ENCODE assay signal across 19 cellular contexts in genomic region chr2:179201884-179202283, GRCh38.
A peak's percentile ranks its signal among the peaks of the same experiment; 100 is the strongest.
DNase-seq lines count a peak whose midpoint lies in the region; ATAC-seq, FAIRE-seq and TF ChIP-seq lines count a peak whose summit lies in the region.
"Had no signal": no experiment of that assay in that cellular context is flagged by ENCODE, and none has a peak within 500 bp of the region (broad histone marks: within the 10 kb centered on the region; RNA-seq: fewer than 3 reads in every experiment).

No MANE protein-coding gene starts in this region.

- DNase-seq in A673 (ENCODE audit: low spot score) (peak; percentile 10), HCT116 (ENCODE audit: low read depth, low spot score) (peak; percentile 8), OCI-M1 (lab: John Stamatoyannopoulos, UW) (peak; percentile 49), fibroblast of pulmonary artery (ENCODE audit: low read depth) (peak; percentile 33), Karpas-422 (no peak), COLO668 (lab: John Stamatoyannopoulos, UW; ENCODE audit: unreplicated experiment) (no peak), H54 (ENCODE audit: insufficient read length, low spot score) (no peak)
- DNase-seq: activated CD4-positive, CD25-positive, alpha-beta regulatory T cell treated with anti-CD3 and anti-CD28 coated beads, Interleukin-2, amount 50 U/mL, for 72 hours; H9; NCI-H187 treated with DMSO at 0.1 percent for 48 hours; NCI-H524 treated with DMSO at 0.1 percent for 48 hours; SK-N-SH; stimulated activated CD4-positive, alpha-beta T cell treated with anti-CD3 and anti-CD28 coated beads, Interleukin-2, amount 100 ng/mL, for 48 hours; stomach; T-helper 9 cell had no signal

- H3K9me3 ChIP-seq in A673 (ENCODE audit: low read depth, low read length, poor library complexity, severe bottlenecking) = no peaks in the 10 kb centered on the region
- H3K9me3 ChIP-seq in HCT116 (ENCODE audit: control insufficient read depth in 1 of 2, insufficient read depth in 1 of 2, low read depth in 1 of 2, low read length in 2 of 2) = 0 out of 4 replicates have a peak, but pooled peaks cover 0 to 3% of the 10 kb centered on the region in 2 experiments
- H3K9me3 ChIP-seq in Karpas-422 (ENCODE audit: low read length) = no peaks in the 10 kb centered on the region
- H3K9me3 ChIP-seq: stomach had no signal

- H3K9ac ChIP-seq in HCT116 (ENCODE audit: low read length) (no peak overlapping the region), Karpas-422 (ENCODE audit: low read length) (no peak overlapping the region)
- H3K9ac ChIP-seq: SK-N-SH had no signal

- no peak for TF ChIP-seq CTCF in A673 (conservative IDR thresholded peaks at IDR 0.05; ENCODE audit: low read depth, low read length)
- no peak for TF ChIP-seq CTCF in HCT116 (IDR thresholded peaks at IDR 0.05 in 2 of 3, conservative IDR thresholded peaks at IDR 0.05 in 1 of 3; ENCODE audit: borderline replicate concordance in 1 of 3, insufficient read depth in 1 of 3, low read depth in 2 of 3, low read length in 2 of 3)
- TF ChIP-seq CTCF in fibroblast of pulmonary artery (IDR thresholded peaks at IDR 0.05; ENCODE audit: low read length, missing control alignments) = no peak

- BruUV-seq in A673 (replicated peaks; lab: Mats Ljungman, UMichigan) (no TSS peak), HCT116 (replicated peaks; lab: Mats Ljungman, UMichigan) (no TSS peak)

- CTCF ChIA-PET in A673 (lab: Charles Lee) = no interaction called here
- CTCF ChIA-PET in HCT116 (lab: Charles Lee) = no interaction called here

- H3K27me3 ChIP-seq in A673 (replicated peaks; ENCODE audit: insufficient read depth, low read depth, low read length, poor library complexity) (no peaks in the 10 kb centered on the region), HCT116 (ENCODE audit: insufficient read depth, low read length) (no peaks in the 10 kb centered on the region), Karpas-422 (ENCODE audit: low read length) (no peaks in the 10 kb centered on the region)
- H3K27me3 ChIP-seq: cardiac muscle cell, stomach had no signal

- no peaks in the 10 kb centered on the region for H3K4me1 ChIP-seq in A673 (ENCODE audit: insufficient read depth, low read length, poor library complexity, severe bottlenecking)
- no peaks in the 10 kb centered on the region for H3K4me1 ChIP-seq in HCT116 (ENCODE audit: control insufficient read depth in 1 of 2, insufficient read depth in 2 of 2, low read length in 2 of 2)
- no peaks in the 10 kb centered on the region for H3K4me1 ChIP-seq in Karpas-422 (ENCODE audit: low read length)

- H3K9me2 ChIP-seq in HCT116 (ENCODE audit: insufficient read depth) = no peaks in the 10 kb centered on the region
- H3K9me2 ChIP-seq in Karpas-422 (replicated peaks; ENCODE audit: insufficient read depth, low read length) = no peaks in the 10 kb centered on the region
- H3K9me2 ChIP-seq: SK-N-SH had no signal

- H3K4me3 ChIP-seq in A673 (ENCODE audit: low read depth, low read length, poor library complexity, severe bottlenecking) (no peak overlapping the region), HCT116 (replicated peaks in 1 of 2; ENCODE audit: low read depth in 1 of 2, low read length in 2 of 2) (no peak overlapping the region), fibroblast of pulmonary artery (replicated peaks; ENCODE audit: low read depth, low read length) (no peak overlapping the region), Karpas-422 (ENCODE audit: low read length) (no peak overlapping the region)
- H3K4me3 ChIP-seq: cardiac muscle cell, stomach had no signal

- H3K36me3 ChIP-seq in A673 (ENCODE audit: insufficient read depth, low read length, poor library complexity, severe bottlenecking) = no peaks in the 10 kb centered on the region
- no peaks in the 10 kb centered on the region for H3K36me3 ChIP-seq in HCT116 (ENCODE audit: control insufficient read depth in 1 of 2, insufficient read depth in 2 of 2, low read length in 2 of 2)
- no peaks in the 10 kb centered on the region for H3K36me3 ChIP-seq in Karpas-422 (ENCODE audit: insufficient read depth, low read length)
- H3K36me3 ChIP-seq: cardiac muscle cell, stomach had no signal

- intact Hi-C loops in A673 (cut with micrococcal nuclease; ENCODE audit: unreplicated experiment) (no loop called here), HCT116 (cut with micrococcal nuclease) (no loop called here)

- H4K20me1 ChIP-seq in HCT116 (ENCODE audit: insufficient read depth) (no peaks in the 10 kb centered on the region), Karpas-422 (ENCODE audit: insufficient read depth, low read depth, low read length) (no peaks in the 10 kb centered on the region)

- TF ChIP-seq POLR2A in HCT116 (IDR thresholded peaks at IDR 0.05; ENCODE audit: borderline replicate concordance, extremely low read depth, insufficient read depth, insufficient read length) = no peak
- TF ChIP-seq POLR2A in H54 (IDR thresholded peaks at IDR 0.05; ENCODE audit: low read depth, low read length) = no peak

- H3K79me2 ChIP-seq in HCT116 (ENCODE audit: insufficient read depth, low read length) (no peaks in the 10 kb centered on the region), Karpas-422 (ENCODE audit: low read length) (no peaks in the 10 kb centered on the region)

- TF ChIP-seq RAD21 in HCT116 (IDR thresholded peaks at IDR 0.05; ENCODE audit: low read depth) = no peak

- RAD21 ChIA-PET in HCT116 (lab: Charles Lee; ENCODE audit: low non-redundant PET in 1 of 2, low total read pairs in 2 of 2, uncharacterized antibody in 2 of 2, unreplicated experiment in 2 of 2) = no interaction called here

- FAIRE-seq in H54 (lab: Jason Lieb, UNC) = no peak
- FAIRE-seq: GM19239 had no signal

- no peak overlapping the region for H3K4me2 ChIP-seq in HCT116 (ENCODE audit: low read length)
- no peak overlapping the region for H3K4me2 ChIP-seq in Karpas-422 (ENCODE audit: low read depth, low read length, poor library complexity, severe bottlenecking)
- H3K4me2 ChIP-seq: SK-N-SH had no signal

- H2AFZ ChIP-seq in HCT116 (ENCODE audit: low read depth, low read length, poor library complexity, severe bottlenecking) = no peak overlapping the region
- H2AFZ ChIP-seq in Karpas-422 (ENCODE audit: low read length) = no peak overlapping the region

- POLR2A ChIA-PET in A673 (lab: Charles Lee; ENCODE audit: low non-redundant PET) (no interaction called here), HCT116 (lab: Charles Lee) (no interaction called here)

- H3K27ac ChIP-seq in A673 (ENCODE audit: low read depth, low read length, poor library complexity, severe bottlenecking) = no peak overlapping the region
- no peak overlapping the region for H3K27ac ChIP-seq in HCT116 (ENCODE audit: low read depth, low read length)
- no peak overlapping the region for H3K27ac ChIP-seq in Karpas-422 (ENCODE audit: low read length)
- H3K27ac ChIP-seq: cardiac muscle cell, stomach had no signal

- ATAC-seq in HCT116 (no peak), HG03095 (IDR thresholded peaks at IDR 0.05; ENCODE audit: unreplicated experiment) (no peak)
- ATAC-seq: natural killer cell treated with Interleukin-12 subunit alpha and Interleukin-12 subunit beta and Interleukin-15 and Interleukin-18, amount 100 ng/mL, for 72 hours had no signal

TF ChIP-seq in HCT116, 20 proteins besides CTCF, POLR2A, EP300 and RAD21:
- no peak for TF ChIP-seq ATF3 (IDR thresholded peaks at IDR 0.05)
- 0 out of 2 replicates have a peak, but pooled peaks have one; percentile 26 for TF ChIP-seq CBX3 (IDR thresholded peaks at IDR 0.05; ENCODE audit: low read depth)

Comparison
In these comparisons a context has a peak if more than half of its experiments do, and no peak if none do; other contexts are left out.
1. DNase-seq: peak in A673 (single experiment), HCT116 (single experiment), OCI-M1 (single experiment) and fibroblast of pulmonary artery (single experiment); none in Karpas-422 (single experiment), COLO668 (single experiment) and H54 (single experiment).